In genomic region chr5:1203968-1204692, GRCh38 we compare ENCODE assay signal across 23 cellular contexts. TPM values are rescaled to one million over a fixed set of nuclear protein-coding genes. Genes with fewer than 3 reads are reported as not detected.
"Had no signal": no experiment of that assay in that cellular context is flagged by ENCODE, and none has a peak within 500 bp of the region (broad histone marks: within the 10 kb centered on the region; RNA-seq: fewer than 3 reads in every experiment).

No MANE protein-coding gene starts in this region.

- H3K4me3 ChIP-seq: tibial nerve had no signal

- DNase-seq: activated CD8-positive, alpha-beta memory T cell treated with anti-CD3 and anti-CD28 coated beads, Interleukin-2, amount 50 U/mL, for 4 hours; activated naive CD4-positive, alpha-beta T cell treated with Interleukin-2 at 50 U/mL for 16 hours; activated naive CD8-positive, alpha-beta T cell treated with anti-CD3 and anti-CD28 coated beads for 36 hours; activated T-cell treated with anti-CD3 and anti-CD28 coated beads, Interleukin-2, amount 50 U/mL, for 4 hours; effector memory CD4-positive, alpha-beta T cell; foreskin keratinocyte; immature natural killer cell; kidney glomerular epithelial cell; occipital lobe; stimulated activated CD4-positive, alpha-beta T cell treated with anti-CD3 and anti-CD28 coated beads, Interleukin-2, amount 100 ng/mL, for 24 hours; stimulated activated naive CD8-positive, alpha-beta T cell treated with anti-CD3 and anti-CD28 coated beads, Interleukin-15, amount 100 ng/mL, for 72 hours; T-helper 1 cell had no signal

- ATAC-seq: foreskin keratinocyte; sciatic nerve; stimulated activated naive CD8-positive, alpha-beta T cell treated with anti-CD3 and anti-CD28 coated beads, Interleukin-15, amount 100 ng/mL, for 72 hours had no signal

- H3K9me3 ChIP-seq: tibial nerve had no signal

- H3K27ac ChIP-seq: foreskin keratinocyte, tibial nerve had no signal

- FAIRE-seq: small intestine, TTC549, urothelium cell line had no signal

- H3K4me1 ChIP-seq: foreskin keratinocyte, tibial nerve had no signal

- H3K36me3 ChIP-seq: tibial nerve had no signal

RNA-seq across cellular contexts. Expression of gene SLC6A19, which starts 2.7 kb away (rescaled TPM):
- total RNA-seq: activated naive CD8-positive, alpha-beta T cell treated with anti-CD3 and anti-CD28 coated beads for 36 hours; foreskin keratinocyte; glomerular endothelial cell; mononuclear cell; myocyte; occipital lobe had no signal
- polyA plus RNA-seq: esophagus, foreskin keratinocyte, immature natural killer cell had no signal

RNA-seq across cellular contexts. Expression of gene SLC6A18, which starts 21.1 kb away (rescaled TPM):
- total RNA-seq: activated naive CD8-positive, alpha-beta T cell treated with anti-CD3 and anti-CD28 coated beads for 36 hours; activated T-cell treated with anti-CD3 and anti-CD28 coated beads, Interleukin-2, amount 50 U/mL, for 4 hours; cerebellum; foreskin keratinocyte; glomerular endothelial cell; liver; mononuclear cell; myocyte; occipital lobe; sciatic nerve; tibial nerve had no signal
- polyA plus RNA-seq: esophagus, foreskin keratinocyte, immature natural killer cell, liver had no signal
